16 cellular contexts compared by ENCODE assay signal in genomic region chr10:3867454-3868273, GRCh38.
DNase-seq lines count a peak whose midpoint lies in the region; ATAC-seq, FAIRE-seq and TF ChIP-seq lines count a peak whose summit lies in the region.
"Had no signal": no experiment of that assay in that cellular context is flagged by ENCODE, and none has a peak within 500 bp of the region (broad histone marks: within the 10 kb centered on the region; RNA-seq: fewer than 3 reads in every experiment).

No MANE protein-coding gene starts in this region.

- intact Hi-C loops in endothelial cell of umbilical vein (cut with micrococcal nuclease) = no loop called here

- no peaks in the 10 kb centered on the region for H3K36me3 Mint-ChIP-seq in T-helper 2 cell treated with Interferon-gamma antibody and Interleukin-4, amounts not matched to agents 5 μg/mL and 100 μg/mL, for 36 hours (ENCODE audit: low read depth)

- no peaks in the 10 kb centered on the region for H3K9me1 ChIP-seq in endothelial cell of umbilical vein (replicated peaks; ENCODE audit: control insufficient read depth, extremely low read depth, insufficient read depth, low read length)

- H3K9me3 ChIP-seq in endothelial cell of umbilical vein (replicated peaks; ENCODE audit: control insufficient read depth, insufficient read depth, low read length) = no peaks in the 10 kb centered on the region
- H3K9me3 ChIP-seq: SJCRH30, suprapubic skin had no signal

- H3K4me3 Mint-ChIP-seq in T-helper 2 cell treated with Interferon-gamma antibody and Interleukin-4, amounts not matched to agents 5 μg/mL and 100 μg/mL, for 36 hours = no peak overlapping the region

- H3K4me1 Mint-ChIP-seq in T-helper 2 cell treated with Interferon-gamma antibody and Interleukin-4, amounts not matched to agents 5 μg/mL and 100 μg/mL, for 36 hours (ENCODE audit: low read depth) = peaks cover 31% of the 10 kb centered on the region

- H3K4me1 ChIP-seq in endothelial cell of umbilical vein (ENCODE audit: control insufficient read depth, extremely low read depth, insufficient read depth, low read length) = no peaks in the 10 kb centered on the region
- H3K4me1 ChIP-seq: SJCRH30 had no signal

- H3K27ac Mint-ChIP-seq in T-helper 2 cell treated with Interferon-gamma antibody and Interleukin-4, amounts not matched to agents 5 μg/mL and 100 μg/mL, for 36 hours = no peak overlapping the region

- H3K36me3 ChIP-seq in endothelial cell of umbilical vein (ENCODE audit: control insufficient read depth in 2 of 2, extremely low read depth in 1 of 2, insufficient read depth in 2 of 2, low read length in 2 of 2) (no peaks in the 10 kb centered on the region), brain microvascular endothelial cell (replicated peaks) (no peaks in the 10 kb centered on the region)
- H3K36me3 ChIP-seq: SJCRH30, suprapubic skin had no signal

- POLR2A ChIA-PET in endothelial cell of umbilical vein (lab: Charles Lee) = no interaction called here

- BruUV-seq in endothelial cell of umbilical vein (replicated peaks; lab: Mats Ljungman, UMichigan) = no TSS peak

- H3K27me3 ChIP-seq in endothelial cell of umbilical vein (ENCODE audit: control insufficient read depth in 2 of 2, insufficient read depth in 2 of 2, low read length in 2 of 2) (no peaks in the 10 kb centered on the region), brain microvascular endothelial cell (replicated peaks) (no peaks in the 10 kb centered on the region)
- H3K27me3 ChIP-seq: SJCRH30, suprapubic skin had no signal

- FAIRE-seq in endothelial cell of umbilical vein (lab: Jason Lieb, UNC) = no peak
- FAIRE-seq: endometrium had no signal

- no peaks in the 10 kb centered on the region for H3K27me3 Mint-ChIP-seq in T-helper 2 cell treated with Interferon-gamma antibody and Interleukin-4, amounts not matched to agents 5 μg/mL and 100 μg/mL, for 36 hours (ENCODE audit: low read depth)

- H2AFZ ChIP-seq in endothelial cell of umbilical vein (ENCODE audit: low read depth, low read length) = no peak overlapping the region

- no peak for TF ChIP-seq POLR2A in endothelial cell of umbilical vein (IDR thresholded peaks at IDR 0.05; ENCODE audit: low read depth, low read length)

- no peak overlapping the region for H3K4me2 ChIP-seq in endothelial cell of umbilical vein (ENCODE audit: insufficient read depth, low read length)

- H3K9me3 Mint-ChIP-seq in T-helper 2 cell treated with Interferon-gamma antibody and Interleukin-4, amounts not matched to agents 5 μg/mL and 100 μg/mL, for 36 hours = no peaks in the 10 kb centered on the region

- in situ Hi-C loops in brain microvascular endothelial cell (cut with HindIII; ENCODE audit: low pct_ligation_motif_present, low sequenced_read_pairs) = no loop called here

- no peaks in the 10 kb centered on the region for H4K20me1 ChIP-seq in endothelial cell of umbilical vein (replicated peaks; ENCODE audit: control insufficient read depth, extremely low read depth, insufficient read depth, low read length)

- CTCF ChIA-PET in endothelial cell of umbilical vein (lab: Charles Lee) = no interaction called here

- H3K4me3 ChIP-seq in endothelial cell of umbilical vein (replicated peaks in 1 of 3; ENCODE audit: insufficient read depth in 1 of 3, low read depth in 1 of 3, low read length in 3 of 3) (no peak overlapping the region), brain microvascular endothelial cell (ENCODE audit: low read depth, low read length) (no peak overlapping the region)
- H3K4me3 ChIP-seq: SJCRH30, suprapubic skin had no signal

- no peak overlapping the region for H3K9ac ChIP-seq in endothelial cell of umbilical vein (replicated peaks; ENCODE audit: extremely low read depth, insufficient read depth, low read length)

- peak; percentile 82 for ATAC-seq in activated CD4-positive, CD25-positive, alpha-beta regulatory T cell treated with anti-CD3 and anti-CD28 coated beads, Interleukin-2, amount 50 U/mL, for 24 hours

- no peaks in the 10 kb centered on the region for H3K79me2 ChIP-seq in endothelial cell of umbilical vein (ENCODE audit: control insufficient read depth, insufficient read depth, low read length)

- DNase-seq in activated CD4-positive, CD25-positive, alpha-beta regulatory T cell treated with anti-CD3 and anti-CD28 coated beads, Interleukin-2, amount 50 U/mL, for 72 hours = no peak
- DNase-seq in T-helper 2 cell treated with Interferon-gamma antibody and Interleukin-4, amounts not matched to agents 5 μg/mL and 100 μg/mL, for 36 hours (ENCODE audit: low spot score) = peak; percentile 36
- DNase-seq in endothelial cell of umbilical vein (ENCODE audit: low read depth, low spot score) = peak; percentile 31
- DNase-seq in stimulated activated CD4-positive, alpha-beta T cell treated with anti-CD3 and anti-CD28 coated beads, Interleukin-4, amount 100 ng/mL, for 1 hour = peak; percentile 23
- DNase-seq in brain microvascular endothelial cell = no peak
- DNase-seq in NCI-H187 treated with DMSO at 0.1 percent for 48 hours (lab: John Stamatoyannopoulos, UW) = no peak
- DNase-seq in AG08396 (ENCODE audit: low spot score) = no peak
- DNase-seq: 8988T, anterior cingulate cortex, DMS 273 treated with DMSO at 0.1 percent for 48 hours, NCI-H1694 treated with DMSO at 0.1 percent for 48 hours, NCI-H748 treated with DMSO at 0.1 percent for 48 hours, SJCRH30 had no signal

- H3K27ac ChIP-seq in endothelial cell of umbilical vein (ENCODE audit: insufficient read depth, low read depth, low read length) (no peak overlapping the region), brain microvascular endothelial cell (no peak overlapping the region)
- H3K27ac ChIP-seq: SJCRH30, suprapubic skin had no signal

- dilution Hi-C loops in endothelial cell of umbilical vein (cut with MboI; ENCODE audit: extremely low pct_ligation_motif_present, low sequenced_read_pairs) = no loop called here

- TF ChIP-seq CTCF in endothelial cell of umbilical vein (IDR thresholded peaks at IDR 0.05; ENCODE audit: extremely low read depth in 1 of 2, insufficient read depth in 1 of 2, low read depth in 1 of 2, low read length in 2 of 2) (no peak), brain microvascular endothelial cell (IDR thresholded peaks at IDR 0.05; ENCODE audit: low read depth, low read length, missing control alignments) (no peak)

TF ChIP-seq in endothelial cell of umbilical vein, 7 proteins besides CTCF, POLR2A, EP300 and RAD21:
- no peak for TF ChIP-seq GATA2 (IDR thresholded peaks at IDR 0.05; ENCODE audit: insufficient read depth, insufficient read length, low read depth, low read length)
- TF ChIP-seq MAX (IDR thresholded peaks at IDR 0.05; ENCODE audit: insufficient read depth, insufficient read length) = no peak
- TF ChIP-seq EZH2 (IDR thresholded peaks at IDR 0.05; ENCODE audit: borderline replicate concordance, low read depth, low read length, severe bottlenecking) = no peak
- TF ChIP-seq JUN (IDR thresholded peaks at IDR 0.05; ENCODE audit: borderline replicate concordance, insufficient read depth, insufficient read length, low read depth) = peak; percentile 16
- TF ChIP-seq MYC (IDR thresholded peaks at IDR 0.05; ENCODE audit: low read depth, low read length) = no peak
- no peak for TF ChIP-seq POLR2AphosphoS5 (IDR thresholded peaks at IDR 0.05; ENCODE audit: insufficient read depth, low read depth, low read length)
- TF ChIP-seq FOS (IDR thresholded peaks at IDR 0.05; ENCODE audit: borderline replicate concordance, insufficient read depth, low read length) = peak; percentile 47

Comparison
In these comparisons a context has a peak if more than half of its experiments do, and no peak if none do; other contexts are left out.
1. DNase-seq: peak in T-helper 2 cell treated with Interferon-gamma antibody and Interleukin-4, amounts not matched to agents 5 μg/mL and 100 μg/mL, for 36 hours (single experiment), endothelial cell of umbilical vein (single experiment) and stimulated activated CD4-positive, alpha-beta T cell treated with anti-CD3 and anti-CD28 coated beads, Interleukin-4, amount 100 ng/mL, for 1 hour (single experiment); none in activated CD4-positive, CD25-positive, alpha-beta regulatory T cell treated with anti-CD3 and anti-CD28 coated beads, Interleukin-2, amount 50 U/mL, for 72 hours (single experiment), brain microvascular endothelial cell (single experiment), NCI-H187 treated with DMSO at 0.1 percent for 48 hours (single experiment) and AG08396 (single experiment).